ENCODE assay signal across 8 cellular contexts in the genomic region with DNA sequence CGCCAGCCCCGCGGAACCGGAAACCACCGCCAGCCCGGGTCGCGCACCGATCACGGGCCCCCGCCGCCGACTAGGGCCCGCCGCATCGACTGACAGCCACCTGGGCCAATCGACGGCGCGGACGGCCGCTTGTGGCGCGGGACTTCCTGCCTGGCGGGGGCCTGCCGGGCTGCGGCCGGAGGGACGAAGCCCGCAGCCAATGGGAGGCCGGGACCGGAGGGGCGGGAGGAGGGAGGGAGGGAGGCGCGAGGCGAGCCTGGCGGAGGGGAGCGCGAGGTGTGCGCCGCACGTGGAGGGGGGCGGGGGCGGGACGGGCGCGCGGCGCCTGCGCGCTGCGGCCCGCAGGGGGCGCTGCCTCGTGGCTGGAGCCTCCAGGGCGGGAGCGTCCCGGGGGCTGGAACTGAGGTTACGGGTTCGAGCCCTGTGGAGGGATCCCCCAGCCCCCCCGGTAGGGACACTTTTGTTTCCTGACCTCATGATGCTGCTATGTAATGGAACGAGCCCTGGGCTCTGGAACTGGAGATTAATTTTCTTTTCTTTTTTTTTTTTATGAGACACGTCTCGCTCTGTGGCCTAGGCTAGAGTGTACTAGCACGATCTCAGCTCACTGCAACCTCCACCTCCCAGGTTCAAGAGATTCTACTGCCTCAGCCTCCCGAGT. TPM values are rescaled to one million over a fixed set of nuclear protein-coding genes. Genes with fewer than 3 reads are reported as not detected.
DNase-seq lines count a peak whose midpoint lies in the region; ATAC-seq lines count a peak whose summit lies in the region.

A gene with protein sequence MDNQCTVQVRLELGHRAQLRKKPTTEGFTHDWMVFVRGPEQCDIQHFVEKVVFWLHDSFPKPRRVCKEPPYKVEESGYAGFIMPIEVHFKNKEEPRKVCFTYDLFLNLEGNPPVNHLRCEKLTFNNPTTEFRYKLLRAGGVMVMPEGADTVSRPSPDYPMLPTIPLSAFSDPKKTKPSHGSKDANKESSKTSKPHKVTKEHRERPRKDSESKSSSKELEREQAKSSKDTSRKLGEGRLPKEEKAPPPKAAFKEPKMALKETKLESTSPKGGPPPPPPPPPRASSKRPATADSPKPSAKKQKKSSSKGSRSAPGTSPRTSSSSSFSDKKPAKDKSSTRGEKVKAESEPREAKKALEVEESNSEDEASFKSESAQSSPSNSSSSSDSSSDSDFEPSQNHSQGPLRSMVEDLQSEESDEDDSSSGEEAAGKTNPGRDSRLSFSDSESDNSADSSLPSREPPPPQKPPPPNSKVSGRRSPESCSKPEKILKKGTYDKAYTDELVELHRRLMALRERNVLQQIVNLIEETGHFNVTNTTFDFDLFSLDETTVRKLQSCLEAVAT (minus strand): TSS at position 45 of the 661 bp plus-strand sequence. CDS start 191 bp downstream, outside the sequence.

- POLR2A ChIA-PET in CD8-positive, alpha-beta memory T cell (lab: Charles Lee): interaction anchor here (0.7 kb wide), 1 partner anchor 22 kb away, joined by 3 read pairs; no protein-coding TSS in a partner anchor
- POLR2A ChIA-PET in activated CD8-positive, alpha-beta memory T cell treated with anti-CD3 and anti-CD28 coated beads for 36 hours (lab: Charles Lee): no interaction called here

- no peaks in the 10 kb centered on the region for H3K9me3 ChIP-seq in CD8-positive, alpha-beta memory T cell (ENCODE audit: low read length)
- H3K9me3 ChIP-seq in effector memory CD4-positive, alpha-beta T cell (ENCODE audit: control insufficient read depth, low read length): no peaks in the 10 kb centered on the region

- peak within 1 kb of the TSS; percentile 74 to 98 (median 92) for H3K27ac Mint-ChIP-seq in CD8-positive, alpha-beta memory T cell
- H3K27ac Mint-ChIP-seq in memory B cell: peak within 1 kb of the TSS; percentile 88

- CTCF ChIA-PET in CD8-positive, alpha-beta memory T cell (lab: Charles Lee): no interaction called here
- CTCF ChIA-PET in activated CD8-positive, alpha-beta memory T cell treated with anti-CD3 and anti-CD28 coated beads for 36 hours (lab: Charles Lee): no interaction called here

- H3K36me3 ChIP-seq in CD8-positive, alpha-beta memory T cell (ENCODE audit: insufficient read depth, low read length): no peaks in the 10 kb centered on the region
- H3K36me3 ChIP-seq in effector memory CD4-positive, alpha-beta T cell (ENCODE audit: control insufficient read depth, insufficient read depth, low read length): no peaks in the 10 kb centered on the region

- H3K36me3 Mint-ChIP-seq in CD8-positive, alpha-beta memory T cell: peaks cover 0 to 5% (median 0%) of the 10 kb centered on the region in 3 donors
- H3K36me3 Mint-ChIP-seq in memory B cell: peaks cover 2% of the 10 kb centered on the region

- peaks cover 9% of the 10 kb centered on the region for H3K4me1 ChIP-seq in CD8-positive, alpha-beta memory T cell (ENCODE audit: insufficient read depth, low read length)
- peaks cover 9% of the 10 kb centered on the region for H3K4me1 ChIP-seq in effector memory CD4-positive, alpha-beta T cell (ENCODE audit: control insufficient read depth, insufficient read depth, low read length, poor library complexity, severe bottlenecking)

- no peaks in the 10 kb centered on the region for H3K27me3 ChIP-seq in CD8-positive, alpha-beta memory T cell (ENCODE audit: insufficient read depth, low read length, poor library complexity, severe bottlenecking)
- no peaks in the 10 kb centered on the region for H3K27me3 ChIP-seq in effector memory CD4-positive, alpha-beta T cell (replicated peaks; ENCODE audit: control insufficient read depth, insufficient read depth, low read length, poor library complexity, severe bottlenecking)

- peaks cover 0 to 5% of the 10 kb centered on the region in 2 donors for H3K27me3 Mint-ChIP-seq in CD8-positive, alpha-beta memory T cell
- no peaks in the 10 kb centered on the region for H3K27me3 Mint-ChIP-seq in memory B cell

- ATAC-seq in GM19463 (IDR thresholded peaks at IDR 0.05; ENCODE audit: unreplicated experiment) (peak; percentile 97), memory B cell (ENCODE audit: low read depth) (peak; percentile 92)

- H3K4me3 Mint-ChIP-seq in CD8-positive, alpha-beta memory T cell: peak within 1 kb of the TSS; percentile 79 to 96 (median 84)
- peak within 1 kb of the TSS; percentile 90 for H3K4me3 Mint-ChIP-seq in memory B cell

- peaks cover 0 to under 1% (median 0%) of the 10 kb centered on the region in 5 donors for H3K9me3 Mint-ChIP-seq in CD8-positive, alpha-beta memory T cell
- H3K9me3 Mint-ChIP-seq in memory B cell: no peaks in the 10 kb centered on the region

- peak within 1 kb of the TSS; percentile 74 for H3K27ac ChIP-seq in CD8-positive, alpha-beta memory T cell (ENCODE audit: low read depth, low read length)
- peak within 1 kb of the TSS; percentile 76 for H3K27ac ChIP-seq in effector memory CD4-positive, alpha-beta T cell (ENCODE audit: insufficient read depth, low read length, poor library complexity, severe bottlenecking)

- peak; percentile 90 to 95 (median 92) for DNase-seq in CD8-positive, alpha-beta memory T cell
- peak; percentile 88 for DNase-seq in HT-29 (ENCODE audit: low spot score)
- DNase-seq in NOMO-1 (lab: John Stamatoyannopoulos, UW; ENCODE audit: unreplicated experiment in 2 of 2): peak; percentile 90 to 97
- DNase-seq in effector memory CD4-positive, alpha-beta T cell: peak; percentile 89 to 92 (median 90)
- DNase-seq in memory B cell (ENCODE audit: low spot score in 2 of 2): peak; percentile 90 to 91
- DNase-seq in stimulated activated CD8-positive, alpha-beta memory T cell treated with anti-CD3 and anti-CD28 coated beads, Interleukin-12 subunit alpha, Interleukin-12 subunit beta, amount 100 ng/mL, for 1 hour (ENCODE audit: low read depth): peak; percentile 86

- peak within 1 kb of the TSS; percentile 56 for H3K4me3 ChIP-seq in CD8-positive, alpha-beta memory T cell (ENCODE audit: low read length)
- H3K4me3 ChIP-seq in effector memory CD4-positive, alpha-beta T cell (ENCODE audit: insufficient read depth, low read depth, low read length, poor library complexity, severe bottlenecking): peak within 1 kb of the TSS; percentile 54

- H3K4me1 Mint-ChIP-seq in CD8-positive, alpha-beta memory T cell: peaks cover 31 to 48% (median 46%) of the 10 kb centered on the region in 3 donors
- peaks cover 32% of the 10 kb centered on the region for H3K4me1 Mint-ChIP-seq in memory B cell

RNA-seq across cellular contexts. Expression of the gene that starts here (rescaled TPM):
- total RNA-seq in CD8-positive, alpha-beta memory T cell: 10 to 100 TPM; 63.9 to 64.2 TPM
- polyA plus RNA-seq in CD8-positive, alpha-beta memory T cell: 2.5 TPM
- total RNA-seq in HT-29 (2014; rRNA removed; shearing (Covaris generic)): 22.5 and 27.4 TPM in 2 replicates
- total RNA-seq in activated CD8-positive, alpha-beta memory T cell treated with anti-CD3 and anti-CD28 coated beads for 36 hours: 10 to 100 TPM; 59.6 to 70.3 TPM

Comparison
In these comparisons a context has a peak if more than half of its experiments do, and no peak if none do; other contexts are left out.
1. Peak in every context shown above with its lines: DNase-seq, ATAC-seq, H3K4me3 ChIP-seq and H3K27ac ChIP-seq.